ENCODE assay signal across 1 cellular context in the genomic region with DNA sequence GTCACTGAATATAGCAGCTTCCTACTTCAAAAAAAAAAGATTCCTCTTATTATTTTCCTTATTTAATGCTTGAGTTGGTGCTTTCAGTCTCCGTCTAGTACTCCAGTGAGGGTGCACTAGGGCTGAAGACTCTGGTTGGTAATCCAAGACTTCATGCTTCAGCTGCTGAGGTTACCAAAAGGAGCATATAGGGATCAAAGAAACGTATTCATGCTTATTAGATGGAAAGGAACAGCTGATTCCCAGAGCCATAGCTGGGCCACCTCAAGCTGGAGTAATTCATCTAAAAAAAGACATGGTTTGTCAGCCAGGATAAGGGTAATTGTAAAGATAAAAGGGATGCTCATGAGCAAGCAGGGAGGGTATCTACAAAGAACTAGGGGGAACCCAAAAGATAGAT.
TF ChIP-seq lines count a peak whose summit lies in the region.

No MANE protein-coding gene starts in this region.

TF ChIP-seq in IMR-90, 13 proteins besides CTCF, POLR2A, EP300 and RAD21:
- no peak for TF ChIP-seq MAFK (IDR thresholded peaks at IDR 0.05; ENCODE audit: low read depth, low read length)
- TF ChIP-seq CEBPB (IDR thresholded peaks at IDR 0.05; ENCODE audit: low read depth, low read length), result no peak
- TF ChIP-seq NFE2L2 (IDR thresholded peaks at IDR 0.05; ENCODE audit: low read depth, low read length), result no peak
- TF ChIP-seq RCOR1 (IDR thresholded peaks at IDR 0.05; ENCODE audit: insufficient replicate concordance, low read length), result no peak
- no peak for TF ChIP-seq BHLHE40 (IDR thresholded peaks at IDR 0.05; ENCODE audit: low read depth, low read length)
- TF ChIP-seq, protein P1, sequence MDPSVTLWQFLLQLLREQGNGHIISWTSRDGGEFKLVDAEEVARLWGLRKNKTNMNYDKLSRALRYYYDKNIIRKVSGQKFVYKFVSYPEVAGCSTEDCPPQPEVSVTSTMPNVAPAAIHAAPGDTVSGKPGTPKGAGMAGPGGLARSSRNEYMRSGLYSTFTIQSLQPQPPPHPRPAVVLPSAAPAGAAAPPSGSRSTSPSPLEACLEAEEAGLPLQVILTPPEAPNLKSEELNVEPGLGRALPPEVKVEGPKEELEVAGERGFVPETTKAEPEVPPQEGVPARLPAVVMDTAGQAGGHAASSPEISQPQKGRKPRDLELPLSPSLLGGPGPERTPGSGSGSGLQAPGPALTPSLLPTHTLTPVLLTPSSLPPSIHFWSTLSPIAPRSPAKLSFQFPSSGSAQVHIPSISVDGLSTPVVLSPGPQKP (IDR thresholded peaks at IDR 0.05; ENCODE audit: borderline replicate concordance, low read depth, low read length), result no peak
- no peak for TF ChIP-seq MAZ (IDR thresholded peaks at IDR 0.05; ENCODE audit: borderline replicate concordance, low read depth, low read length)
